Comparison of ENCODE assay signal across 16 cellular contexts in genomic region chr1:15201221-15201620, GRCh38. TPM values are rescaled to one million over a fixed set of nuclear protein-coding genes. Genes with fewer than 3 reads are reported as not detected.
DNase-seq lines count a peak whose midpoint lies in the region; ATAC-seq, FAIRE-seq and TF ChIP-seq lines count a peak whose summit lies in the region.
"Had no signal": no experiment of that assay in that cellular context is flagged by ENCODE, and none has a peak within 500 bp of the region (broad histone marks: within the 10 kb centered on the region; RNA-seq: fewer than 3 reads in every experiment).

No MANE protein-coding gene starts in this region.

- H2BK12ac ChIP-seq in mesenchymal stem cell (ENCODE audit: low read length in 2 of 2): no peak overlapping the region

- H3K4me3 ChIP-seq in HEK293 (ENCODE audit: low read depth, low read length) (no peak overlapping the region), adrenal gland (no peak overlapping the region), mesenchymal stem cell (ENCODE audit: insufficient read depth in 1 of 2, low read depth in 1 of 2, low read length in 2 of 2) (no peak overlapping the region), thoracic aorta (peak overlapping the region; percentile 54)
- H3K4me3 ChIP-seq: dorsolateral prefrontal cortex had no signal

- no peaks in the 10 kb centered on the region for H3K27me3 ChIP-seq in adrenal gland
- H3K27me3 ChIP-seq in mesenchymal stem cell (ENCODE audit: control insufficient read depth in 1 of 2, insufficient read depth in 1 of 2, low read length in 2 of 2): peaks cover 0 to 4% of the 10 kb centered on the region in 2 experiments
- no peaks in the 10 kb centered on the region for H3K27me3 ChIP-seq in thoracic aorta (replicated peaks; ENCODE audit: insufficient read depth)
- H3K27me3 ChIP-seq: BE2C, brain microvascular endothelial cell had no signal

- H3K79me1 ChIP-seq in mesenchymal stem cell (replicated peaks; ENCODE audit: low read length, poor library complexity, severe bottlenecking): peaks cover 30% of the 10 kb centered on the region

- H3K14ac ChIP-seq in mesenchymal stem cell (ENCODE audit: low read length in 2 of 2): no peak overlapping the region

- TF ChIP-seq CTCF in HEK293 (tag by site-specific recombination; IDR thresholded peaks at IDR 0.05) (no peak), adrenal gland (IDR thresholded peaks at IDR 0.05) (no peak), thoracic aorta (IDR thresholded peaks at IDR 0.05) (no peak)

- H3K27ac ChIP-seq in HEK293 (ENCODE audit: extremely low read depth, low read depth, low read length): peak overlapping the region; percentile 65; the same call in 1 of the 2 replicates
- H3K27ac ChIP-seq in adrenal gland: peak overlapping the region in 4 of 5 donors; percentile 1 to 88 (median 62)
- H3K27ac ChIP-seq in mesenchymal stem cell (ENCODE audit: low read length, poor library complexity, severe bottlenecking): peak overlapping the region; percentile 89
- H3K27ac ChIP-seq in thoracic aorta: peak overlapping the region; percentile 23 to 49
- H3K27ac ChIP-seq: brain microvascular endothelial cell, dorsolateral prefrontal cortex had no signal

- H3K18ac ChIP-seq in mesenchymal stem cell (ENCODE audit: low read depth in 1 of 2, low read length in 2 of 2): no peak overlapping the region

- H3K36me3 ChIP-seq in HEK293 (ENCODE audit: control insufficient read depth in 2 of 2, insufficient read depth in 1 of 2, low read length in 2 of 2): no peaks in the 10 kb centered on the region
- H3K36me3 ChIP-seq in adrenal gland (replicated peaks in 1 of 2): no peaks in the 10 kb centered on the region
- no peaks in the 10 kb centered on the region for H3K36me3 ChIP-seq in mesenchymal stem cell (ENCODE audit: control insufficient read depth in 1 of 2, insufficient read depth in 2 of 2, low read depth in 1 of 2, low read length in 2 of 2)
- H3K36me3 ChIP-seq in thoracic aorta: no peaks in the 10 kb centered on the region
- H3K36me3 ChIP-seq: BE2C, brain microvascular endothelial cell had no signal

- H3K4me2 ChIP-seq in mesenchymal stem cell (ENCODE audit: low read length, poor library complexity, severe bottlenecking): no peak overlapping the region

- no peak overlapping the region for H3K23ac ChIP-seq in mesenchymal stem cell (ENCODE audit: low read length in 2 of 2)

- POLR2A ChIA-PET in HEK293 (lab: Yijun Ruan, JAX): interaction anchor here (0.7 kb wide), 1 partner anchor 47 kb away, joined by 3 read pairs; no protein-coding TSS in a partner anchor

- DNase-seq in adrenal gland (no peak), mesenchymal stem cell (no peak), thoracic aorta (ENCODE audit: low spot score) (no peak), NCI-H2081 treated with DMSO at 0.1 percent for 48 hours (lab: John Stamatoyannopoulos, UW) (no peak), posterior vena cava (ENCODE audit: low spot score) (no peak), RCC 7860 (ENCODE audit: low spot score) (no peak)
- DNase-seq: activated T-cell treated with anti-CD3 and anti-CD28 coated beads, Interleukin-2, amount 50 U/mL, for 24 hours; BE2C; GOT3; NCI-H1694; stimulated activated naive CD4-positive, alpha-beta T cell treated with Interleukin-2 at 50 U/mL for 16 hours had no signal

- H3K9ac ChIP-seq in mesenchymal stem cell (ENCODE audit: low read length): peak overlapping the region; percentile 59

- H3K9me3 ChIP-seq in HEK293 (ENCODE audit: control insufficient read depth, insufficient read depth, low read depth, low read length) (no peaks in the 10 kb centered on the region), adrenal gland (replicated peaks in 1 of 3) (no peaks in the 10 kb centered on the region), mesenchymal stem cell (ENCODE audit: control insufficient read depth, low read length) (no peaks in the 10 kb centered on the region), thoracic aorta (no peaks in the 10 kb centered on the region)
- H3K9me3 ChIP-seq: BE2C had no signal

- no peak overlapping the region for H3K4ac ChIP-seq in mesenchymal stem cell (ENCODE audit: low read depth in 1 of 2, low read length in 2 of 2)

- no peak for FAIRE-seq in RCC 7860 (lab: Jason Lieb, UNC)
- FAIRE-seq: HTR-8/SVneo had no signal

- no peak overlapping the region for H2BK15ac ChIP-seq in mesenchymal stem cell (ENCODE audit: low read depth, poor library complexity, severe bottlenecking)

- intact Hi-C loops in adrenal gland (cut with DNase I): loop anchor here in 1 of 2 donors (10.0 kb wide), 2 partner anchors 46 to 74 kb away; partner anchors contain the start of gene TMEM51
- intact Hi-C loops in posterior vena cava (cut with DNase I): no loop called here

- H2AK5ac ChIP-seq in mesenchymal stem cell (ENCODE audit: low read length, severe bottlenecking): no peak overlapping the region

- H2AFZ ChIP-seq in mesenchymal stem cell (ENCODE audit: low read depth, low read length): no peak overlapping the region

- no peak for TF ChIP-seq POLR2A in adrenal gland (IDR thresholded peaks at IDR 0.05)

- H3K4me1 ChIP-seq in HEK293 (ENCODE audit: control insufficient read depth, insufficient read depth, low read length) (peaks cover 7% of the 10 kb centered on the region), adrenal gland (replicated peaks in 1 of 2) (peaks cover 17 to 41% of the 10 kb centered on the region in 2 donors), mesenchymal stem cell (ENCODE audit: control insufficient read depth, insufficient read depth, low read depth, low read length) (peaks cover 38% of the 10 kb centered on the region), thoracic aorta (ENCODE audit: control insufficient read depth in 1 of 2, low read depth in 2 of 2) (peaks cover 0 to 49% of the 10 kb centered on the region in 2 donors)

- no peak overlapping the region for H4K8ac ChIP-seq in mesenchymal stem cell (ENCODE audit: low read length)

- WGBS in adrenal gland, 4 donors: 76 to 84% (median 78%) methylated on average over 4 of the region's 4 CpGs
- 80% methylated on average over 2 of the region's 4 CpGs for WGBS in mesenchymal stem cell

- no peak overlapping the region for H4K91ac ChIP-seq in mesenchymal stem cell (ENCODE audit: low read length)

- H2BK120ac ChIP-seq in mesenchymal stem cell (ENCODE audit: low read depth, low read length): no peak overlapping the region

- CTCF ChIA-PET in HEK293 (lab: Yijun Ruan, JAX): interaction anchor here (0.7 to 3.1 kb wide), 6 partner anchors 10 to 74 kb away, joined by 4 to 9 read pairs (median 4); partner anchors contain the start of gene TMEM51

- ATAC-seq in thoracic aorta (ENCODE audit: insufficient number of reproducible peaks, low FRiP score, low read depth): no peak
- ATAC-seq: activated naive CD4-positive, alpha-beta T cell treated with anti-CD3 and anti-CD28 coated beads, Interleukin-2, amount 50 U/mL, for 72 hours had no signal

- H2BK5ac ChIP-seq in mesenchymal stem cell (ENCODE audit: low read depth, low read length, poor library complexity, severe bottlenecking): no peak overlapping the region

TF ChIP-seq in HEK293, 187 proteins besides CTCF, POLR2A, EP300 and RAD21 (continues in another document):
- TF ChIP-seq ZBTB49 (tag by site-specific recombination; IDR thresholded peaks at IDR 0.05; ENCODE audit: low read depth): no peak
- TF ChIP-seq ZSCAN18 (tag by site-specific recombination; IDR thresholded peaks at IDR 0.05): no peak
- TF ChIP-seq HOXD13 (CRISPR knock-in tag; IDR thresholded peaks at IDR 0.05; ENCODE audit: borderline replicate concordance): no peak
- TF ChIP-seq ZNF473 (tag by site-specific recombination; IDR thresholded peaks at IDR 0.05): no peak

RNA-seq across cellular contexts. Expression of gene FHAD1, which starts 45.8 kb away (rescaled TPM):
- total RNA-seq in adrenal gland (1 to 10 TPM in 1 of 8 donors, under 1 TPM in 6, not detected in 1; 0.09 to 1.2 (median 0.55) TPM), thoracic aorta (1 to 10 TPM in 1 of 2 donors, not detected in 1; 4.4 TPM), posterior vena cava (under 1 TPM in 1 of 2 donors, not detected in 1; 0.43 TPM)
- 1 to 10 TPM in 1 of 3 donors, under 1 TPM in 2; 0.24 to 1.6 (median 0.90) TPM for polyA plus RNA-seq in adrenal gland
- 0.21 TPM for polyA plus RNA-seq in mesenchymal stem cell (2013, experiment 1 of 2)
- 0.18 TPM for polyA plus RNA-seq in mesenchymal stem cell (2013, experiment 2 of 2)

RNA-seq across cellular contexts. Expression of gene TMEM51, which starts 47.7 kb away (rescaled TPM):
- total RNA-seq in adrenal gland (10 to 100 TPM; 25.0 to 46.5 (median 35.8) TPM), thoracic aorta (1 to 10 TPM; 2.0 to 5.9 TPM), posterior vena cava (1 to 10 TPM; 4.3 to 6.4 TPM)
- 10 to 100 TPM; 14.6 to 35.9 (median 19.7) TPM for polyA plus RNA-seq in adrenal gland
- 48.1 TPM for polyA plus RNA-seq in mesenchymal stem cell (2013, experiment 1 of 2)
- 46.7 TPM for polyA plus RNA-seq in mesenchymal stem cell (2013, experiment 2 of 2)

Comparison
In these comparisons a context has a peak if more than half of its experiments do, and no peak if none do; other contexts are left out.
1. H3K27ac ChIP-seq: peak in every context shown above with its lines; median percentile 89 in mesenchymal stem cell; 65 in HEK293; 62 in adrenal gland; 36 in thoracic aorta.